13 cellular contexts compared by ENCODE assay signal in genomic region chr6:45607818-45608217, GRCh38.
DNase-seq lines count a peak whose midpoint lies in the region; FAIRE-seq and TF ChIP-seq lines count a peak whose summit lies in the region.
"Had no signal": no experiment of that assay in that cellular context is flagged by ENCODE, and none has a peak within 500 bp of the region (broad histone marks: within the 10 kb centered on the region; RNA-seq: fewer than 3 reads in every experiment).

No MANE protein-coding gene starts in this region.

- no peak overlapping the region for H3K4me3 ChIP-seq in BLaER1 treated with 17β-estradiol and CSF1 and Interleukin-3, amounts not matched to agents 10 nM and 100 nM
- H3K4me3 ChIP-seq in keratinocyte (ENCODE audit: control insufficient read depth in 2 of 3, extremely low read depth in 1 of 3, insufficient read depth in 2 of 3, low read depth in 1 of 3, low read length in 3 of 3) (no peak overlapping the region), tibial artery (no peak overlapping the region)
- H3K4me3 ChIP-seq: psoas muscle, upper lobe of right lung had no signal

- WGBS in H9 (ENCODE audit: extremely low coverage, insufficient read length, low lambda C conversion rate) = no CpG with 5 or more reads among the region's 4 CpGs

- H2AK5ac ChIP-seq in H9 (ENCODE audit: insufficient read length, low read length) = no peak overlapping the region

- peaks cover 6 to 26% (median 19%) of the 10 kb centered on the region in 11 experiments; a peak in 20 of 22 replicates for H3K9me3 ChIP-seq in BLaER1 treated with 17β-estradiol and CSF1 and Interleukin-3, amounts not matched to agents 10 nM and 100 nM (replicated peaks in 1 of 11)
- H3K9me3 ChIP-seq in keratinocyte (ENCODE audit: control insufficient read depth, low read depth, low read length) (no peaks in the 10 kb centered on the region), H9 (ENCODE audit: control insufficient read depth, low read depth, low read length) (no peaks in the 10 kb centered on the region), tibial artery (no peaks in the 10 kb centered on the region)
- H3K9me3 ChIP-seq: psoas muscle, upper lobe of right lung had no signal

- H3K23me2 ChIP-seq in H9 (ENCODE audit: insufficient read length, low read depth, low read length, poor library complexity, severe bottlenecking) = no peaks in the 10 kb centered on the region

- no peak overlapping the region for H4K8ac ChIP-seq in H9 (replicated peaks; ENCODE audit: insufficient read length, low read depth, low read length)

- H2AFZ ChIP-seq in keratinocyte (ENCODE audit: control insufficient read depth, low read length) (no peak overlapping the region), H9 (ENCODE audit: low read length) (no peak overlapping the region)

- H2BK15ac ChIP-seq in H9 (ENCODE audit: low read depth, low read length) = no peak overlapping the region

- FAIRE-seq in keratinocyte (lab: Jason Lieb, UNC) = peak; percentile 62
- FAIRE-seq: colon, TTC549 had no signal

- H3T11ph ChIP-seq in H9 (ENCODE audit: low read length) = no peak overlapping the region

- no peak overlapping the region for H4K91ac ChIP-seq in H9 (ENCODE audit: insufficient read length, low read depth, low read length)

- TF ChIP-seq CTCF in keratinocyte (optimal IDR thresholded peaks at IDR 0.05 in 1 of 3, IDR thresholded peaks at IDR 0.05 in 1 of 3, conservative IDR thresholded peaks at IDR 0.05 in 1 of 3; ENCODE audit: extremely low read depth in 1 of 3, insufficient read depth in 2 of 3, low read length in 3 of 3) = no peak
- no peak for TF ChIP-seq CTCF in H9 (conservative IDR thresholded peaks at IDR 0.05)
- TF ChIP-seq CTCF in tibial artery (IDR thresholded peaks at IDR 0.05) = no peak

- H2BK5ac ChIP-seq in H9 (ENCODE audit: insufficient read length, low read length) = no peak overlapping the region

- H2BK120ac ChIP-seq in H9 (ENCODE audit: low read depth, low read length, poor library complexity, severe bottlenecking) = no peak overlapping the region

- no peak overlapping the region for H3K18ac ChIP-seq in H9 (ENCODE audit: insufficient read length, low read depth, low read length)

- no peaks in the 10 kb centered on the region for H3K79me2 ChIP-seq in keratinocyte (ENCODE audit: control insufficient read depth, insufficient read depth, low read length)
- H3K79me2 ChIP-seq in H9 (ENCODE audit: insufficient read depth, low read length) = no peaks in the 10 kb centered on the region

- H4K5ac ChIP-seq in H9 (ENCODE audit: insufficient read length, low read depth, low read length) = no peak overlapping the region

- H3K36me3 ChIP-seq in BLaER1 treated with 17β-estradiol and CSF1 and Interleukin-3, amounts not matched to agents 10 nM and 100 nM = no peaks in the 10 kb centered on the region
- no peaks in the 10 kb centered on the region for H3K36me3 ChIP-seq in keratinocyte (ENCODE audit: control insufficient read depth in 2 of 2, extremely low read depth in 1 of 2, insufficient read depth in 2 of 2, low read length in 2 of 2)
- no peaks in the 10 kb centered on the region for H3K36me3 ChIP-seq in tibial artery
- H3K36me3 ChIP-seq: upper lobe of right lung had no signal

- peaks cover 20% of the 10 kb centered on the region for H3K9me3 Mint-ChIP-seq in activated T-helper 2 cell treated with anti-CD3 and anti-CD28 coated beads, Interferon-gamma antibody, Interleukin-2, Interleukin-4, amounts not matched to agents 10 μg/mL and 5 μg/mL and 100 μg/mL, durations not matched to agents 14 hours and 24 hours and 36 hours
- no peaks in the 10 kb centered on the region; a peak in 1 of 5 replicates for H3K9me3 Mint-ChIP-seq in H9

- dilution Hi-C loops in keratinocyte (cut with MboI; ENCODE audit: extremely low pct_ligation_motif_present, low sequenced_read_pairs) = no loop called here

- peaks cover 3% of the 10 kb centered on the region for H3K9me1 ChIP-seq in keratinocyte (ENCODE audit: control insufficient read depth, extremely low read depth, insufficient read depth, low read length)

- H3K27me3 ChIP-seq in BLaER1 treated with 17β-estradiol and CSF1 and Interleukin-3, amounts not matched to agents 10 nM and 100 nM = no peaks in the 10 kb centered on the region
- H3K27me3 ChIP-seq in keratinocyte (ENCODE audit: control insufficient read depth, extremely low read depth, insufficient read depth, low read length) (no peaks in the 10 kb centered on the region), H9 (ENCODE audit: insufficient read depth, low read length) (no peaks in the 10 kb centered on the region), tibial artery (no peaks in the 10 kb centered on the region)
- H3K27me3 ChIP-seq: upper lobe of right lung had no signal

- H3K4me1 ChIP-seq in BLaER1 treated with 17β-estradiol and CSF1 and Interleukin-3, amounts not matched to agents 10 nM and 100 nM = peaks cover 7 to 47% (median 38%) of the 10 kb centered on the region in 10 experiments; a peak in 18 of 20 replicates
- H3K4me1 ChIP-seq in keratinocyte (ENCODE audit: control insufficient read depth, extremely low read depth, insufficient read depth, low read length) = peaks cover 20% of the 10 kb centered on the region
- H3K4me1 ChIP-seq in H9 (ENCODE audit: insufficient read depth, low read length) = no peaks in the 10 kb centered on the region
- peaks cover 0 to 3% (median 0%) of the 10 kb centered on the region in 4 donors for H3K4me1 ChIP-seq in tibial artery
- H3K4me1 ChIP-seq: upper lobe of right lung had no signal

- no peak overlapping the region for H3K14ac ChIP-seq in H9 (ENCODE audit: insufficient read depth, low read length)

- H3K36me3 Mint-ChIP-seq in activated T-helper 2 cell treated with anti-CD3 and anti-CD28 coated beads, Interferon-gamma antibody, Interleukin-2, Interleukin-4, amounts not matched to agents 10 μg/mL and 5 μg/mL and 100 μg/mL, durations not matched to agents 14 hours and 24 hours and 36 hours (ENCODE audit: low read depth) = peaks cover 34% of the 10 kb centered on the region
- H3K36me3 Mint-ChIP-seq in H9 (ENCODE audit: insufficient read depth in 1 of 3, low read depth in 3 of 3) = no peaks in the 10 kb centered on the region

- peak overlapping the region in 1 of 11 experiments; percentile 58; a peak in 1 of 22 replicates for H3K9ac ChIP-seq in BLaER1 treated with 17β-estradiol and CSF1 and Interleukin-3, amounts not matched to agents 10 nM and 100 nM
- peak overlapping the region; percentile 43 for H3K9ac ChIP-seq in keratinocyte (ENCODE audit: control insufficient read depth, extremely low read depth, insufficient read depth, low read length)
- no peak overlapping the region for H3K9ac ChIP-seq in H9 (ENCODE audit: extremely low read depth, insufficient read length, low read length)

- peaks cover 49% of the 10 kb centered on the region for H3K4me1 Mint-ChIP-seq in activated T-helper 2 cell treated with anti-CD3 and anti-CD28 coated beads, Interferon-gamma antibody, Interleukin-2, Interleukin-4, amounts not matched to agents 10 μg/mL and 5 μg/mL and 100 μg/mL, durations not matched to agents 14 hours and 24 hours and 36 hours (ENCODE audit: low read depth)
- peaks cover 3 to 4% of the 10 kb centered on the region in 2 experiments; a peak in 3 of 4 replicates for H3K4me1 Mint-ChIP-seq in H9

- no peak overlapping the region for H2BK20ac ChIP-seq in H9 (ENCODE audit: low read depth, low read length, poor library complexity, severe bottlenecking)

- peak overlapping the region; percentile 78 for H3K27ac Mint-ChIP-seq in activated T-helper 2 cell treated with anti-CD3 and anti-CD28 coated beads, Interferon-gamma antibody, Interleukin-2, Interleukin-4, amounts not matched to agents 10 μg/mL and 5 μg/mL and 100 μg/mL, durations not matched to agents 14 hours and 24 hours and 36 hours
- H3K27ac Mint-ChIP-seq in H9 = no peak overlapping the region

- intact Hi-C loops in activated T-helper 2 cell treated with anti-CD3 and anti-CD28 coated beads, Interferon-gamma antibody, Interleukin-2, Interleukin-4, amounts not matched to agents 10 μg/mL and 5 μg/mL and 100 μg/mL, durations not matched to agents 14 hours and 24 hours and 36 hours (cut with micrococcal nuclease) = loop anchor here (1.0 to 5.0 kb wide), 6 partner anchors 14 to 314 kb away; no protein-coding TSS in a partner anchor
- intact Hi-C loops in tibial artery (cut with DNase I; ENCODE audit: low total_unique reads) = no loop called here

- in situ Hi-C loops in ACHN (cut with HindIII; ENCODE audit: low pct_ligation_motif_present, low pct_unique_long_range_greater_than_20kb, low sequenced_read_pairs) = no loop called here

- H3K79me1 ChIP-seq in H9 (ENCODE audit: insufficient read depth, low read depth, low read length, poor library complexity, severe bottlenecking) = no peaks in the 10 kb centered on the region

- peak overlapping the region in 10 of 11 experiments; percentile 8 to 82 (median 66); a peak in 19 of 22 replicates for H3K4me2 ChIP-seq in BLaER1 treated with 17β-estradiol and CSF1 and Interleukin-3, amounts not matched to agents 10 nM and 100 nM
- H3K4me2 ChIP-seq in keratinocyte (ENCODE audit: control insufficient read depth, extremely low read depth, insufficient read depth, low read depth, low read length) (peak overlapping the region; percentile 61), H9 (ENCODE audit: insufficient read depth, insufficient read length, low read length) (no peak overlapping the region)

- H3K23ac ChIP-seq in H9 (ENCODE audit: insufficient read length, low read depth, low read length) = no peak overlapping the region

- H3K4ac ChIP-seq in H9 (ENCODE audit: low read depth, low read length) = no peak overlapping the region

- peak overlapping the region in 4 of 11 experiments; percentile 63 to 80 (median 68); a peak in 8 of 22 replicates for H3K27ac ChIP-seq in BLaER1 treated with 17β-estradiol and CSF1 and Interleukin-3, amounts not matched to agents 10 nM and 100 nM
- H3K27ac ChIP-seq in keratinocyte (ENCODE audit: control insufficient read depth, insufficient read depth, low read length) (peak overlapping the region; percentile 68), H9 (ENCODE audit: insufficient read length, low read depth, low read length) (no peak overlapping the region), tibial artery (no peak overlapping the region)
- H3K27ac ChIP-seq: psoas muscle, upper lobe of right lung had no signal

- DNase-seq in HT-29 (ENCODE audit: low spot score) (peak; percentile 90), keratinocyte (ENCODE audit: low read depth, low spot score) (peak; percentile 44), H9 (no peak), ACHN (no peak), tibial artery (no peak), Ammon's horn (ENCODE audit: low spot score) (no peak)
- DNase-seq in activated T-helper 2 cell treated with anti-CD3 and anti-CD28 coated beads, Interferon-gamma antibody, Interleukin-2, Interleukin-4, amounts not matched to agents 10 μg/mL and 5 μg/mL and 100 μg/mL, durations not matched to agents 14 hours and 24 hours and 36 hours (ENCODE audit: low spot score) = no peak
- DNase-seq: glutamatergic neuron, psoas muscle, upper lobe of right lung had no signal

- H3K27me3 Mint-ChIP-seq in activated T-helper 2 cell treated with anti-CD3 and anti-CD28 coated beads, Interferon-gamma antibody, Interleukin-2, Interleukin-4, amounts not matched to agents 10 μg/mL and 5 μg/mL and 100 μg/mL, durations not matched to agents 14 hours and 24 hours and 36 hours (ENCODE audit: low read depth) = no peaks in the 10 kb centered on the region
- peaks cover 2% of the 10 kb centered on the region for H3K27me3 Mint-ChIP-seq in H9 (ENCODE audit: low read depth)

- no peak overlapping the region for H3K56ac ChIP-seq in H9 (ENCODE audit: insufficient read length, low read depth, low read length)

- no peaks in the 10 kb centered on the region for H4K20me1 ChIP-seq in BLaER1 treated with 17β-estradiol and CSF1 and Interleukin-3, amounts not matched to agents 10 nM and 100 nM
- no peaks in the 10 kb centered on the region for H4K20me1 ChIP-seq in keratinocyte (ENCODE audit: control insufficient read depth, extremely low read depth, insufficient read depth, low read length)
- no peaks in the 10 kb centered on the region for H4K20me1 ChIP-seq in H9 (ENCODE audit: control insufficient read depth, insufficient read depth, insufficient read length)

- H2BK12ac ChIP-seq in H9 (ENCODE audit: insufficient read length, low read depth, low read length) = no peak overlapping the region

- no peak overlapping the region for H3K4me3 Mint-ChIP-seq in activated T-helper 2 cell treated with anti-CD3 and anti-CD28 coated beads, Interferon-gamma antibody, Interleukin-2, Interleukin-4, amounts not matched to agents 10 μg/mL and 5 μg/mL and 100 μg/mL, durations not matched to agents 14 hours and 24 hours and 36 hours (ENCODE audit: low read depth)
- H3K4me3 Mint-ChIP-seq in H9 = no peak overlapping the region

Comparison
In these comparisons a context has a peak if more than half of its experiments do, and no peak if none do; other contexts are left out.
1. DNase-seq: peak in HT-29 (single experiment) and keratinocyte (single experiment); none in activated T-helper 2 cell treated with anti-CD3 and anti-CD28 coated beads, Interferon-gamma antibody, Interleukin-2, Interleukin-4, amounts not matched to agents 10 μg/mL and 5 μg/mL and 100 μg/mL, durations not matched to agents 14 hours and 24 hours and 36 hours (single experiment), H9 (single experiment), ACHN (single experiment), tibial artery (0 of 2) and Ammon's horn (single experiment).